In the genomic region with DNA sequence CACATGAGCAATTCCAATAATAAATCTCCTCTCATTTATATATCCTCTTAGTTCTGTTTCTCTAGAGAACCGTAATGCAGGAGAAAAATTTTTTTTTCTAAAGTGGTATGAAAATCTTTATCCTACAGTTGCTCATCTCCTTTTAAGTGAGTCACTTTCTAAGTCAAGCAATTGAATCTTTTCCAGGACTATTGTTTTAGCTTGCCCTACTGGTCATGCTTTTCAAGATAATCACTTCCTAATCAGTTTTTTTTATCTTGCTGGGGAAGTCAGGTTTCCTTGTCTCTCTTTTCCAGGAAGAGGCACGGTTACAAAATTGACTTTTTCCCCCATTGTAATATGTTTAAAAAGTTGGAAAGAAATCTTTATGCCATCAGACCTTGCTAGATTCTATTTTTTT, we compare ENCODE assay signal across 17 cellular contexts.
DNase-seq lines count a peak whose midpoint lies in the region; ATAC-seq and TF ChIP-seq lines count a peak whose summit lies in the region.
"Had no signal": no experiment of that assay in that cellular context is flagged by ENCODE, and none has a peak within 500 bp of the region (broad histone marks: within the 10 kb centered on the region; RNA-seq: fewer than 3 reads in every experiment).

No MANE protein-coding gene starts in this region.

- peak; percentile 12 for DNase-seq in COLO829 (ENCODE audit: low spot score)
- peak; percentile 42 for DNase-seq in RKO (ENCODE audit: low spot score)
- peak; percentile 39 for DNase-seq in epithelial cell of prostate (ENCODE audit: low read depth, low spot score)
- DNase-seq in nephron progenitor cell: no peak
- DNase-seq in stimulated activated CD4-positive, alpha-beta T cell treated with anti-CD3 and anti-CD28 coated beads, Interleukin-4, amount 100 ng/mL, for 1 hour: no peak
- DNase-seq in superior temporal gyrus (ENCODE audit: extremely low spot score): no peak
- DNase-seq: activated CD8-positive, alpha-beta T cell treated with anti-CD3 and anti-CD28 coated beads for 36 hours; activated naive CD4-positive, alpha-beta T cell treated with Interleukin-2 at 50 U/mL for 16 hours; cortex of kidney; KG1; NCI-H2029; NK-92 treated with Interleukin-12 subunit alpha and Interleukin-12 subunit beta, amount 100 ng/mL, for 24 hours; small intestine; T-cell had no signal

- H3K27me3 Mint-ChIP-seq in nephron progenitor cell (ENCODE audit: low read depth, poor library complexity): no peaks in the 10 kb centered on the region
- H3K27me3 Mint-ChIP-seq: activated CD8-positive, alpha-beta T cell treated with anti-CD3 and anti-CD28 coated beads for 36 hours; T-cell had no signal

- no peak overlapping the region for H3K4me3 Mint-ChIP-seq in nephron progenitor cell
- H3K4me3 Mint-ChIP-seq: activated CD8-positive, alpha-beta T cell treated with anti-CD3 and anti-CD28 coated beads for 36 hours; T-cell had no signal

- ATAC-seq in HG02623 (IDR thresholded peaks at IDR 0.05; ENCODE audit: unreplicated experiment): no peak
- ATAC-seq in HG02870 (IDR thresholded peaks at IDR 0.05; ENCODE audit: unreplicated experiment): no peak
- ATAC-seq: activated CD8-positive, alpha-beta T cell treated with anti-CD3 and anti-CD28 coated beads for 36 hours; T-cell had no signal

- TF ChIP-seq CTCF in nephron progenitor cell (IDR thresholded peaks at IDR 0.05): no peak

- H3K27ac Mint-ChIP-seq in nephron progenitor cell: peak overlapping the region; percentile 34
- H3K27ac Mint-ChIP-seq: activated CD8-positive, alpha-beta T cell treated with anti-CD3 and anti-CD28 coated beads for 36 hours; T-cell had no signal

- H3K27ac ChIP-seq in epithelial cell of prostate: peak overlapping the region; percentile 58
- H3K27ac ChIP-seq: hepatocyte had no signal

- no peaks in the 10 kb centered on the region for H3K9me3 Mint-ChIP-seq in nephron progenitor cell
- H3K9me3 Mint-ChIP-seq: activated CD8-positive, alpha-beta T cell treated with anti-CD3 and anti-CD28 coated beads for 36 hours; T-cell had no signal

- H3K4me1 Mint-ChIP-seq in nephron progenitor cell: peaks cover 5% of the 10 kb centered on the region

- H3K36me3 Mint-ChIP-seq in nephron progenitor cell (ENCODE audit: low read depth): peaks cover 21% of the 10 kb centered on the region

Comparison
In these comparisons a context has a peak if more than half of its experiments do, and no peak if none do; other contexts are left out.
1. DNase-seq: peak in COLO829 (single experiment), RKO (single experiment) and epithelial cell of prostate (single experiment); none in nephron progenitor cell (single experiment), stimulated activated CD4-positive, alpha-beta T cell treated with anti-CD3 and anti-CD28 coated beads, Interleukin-4, amount 100 ng/mL, for 1 hour (single experiment) and superior temporal gyrus (single experiment).